1 cellular context compared by ENCODE assay signal in the genomic region with DNA sequence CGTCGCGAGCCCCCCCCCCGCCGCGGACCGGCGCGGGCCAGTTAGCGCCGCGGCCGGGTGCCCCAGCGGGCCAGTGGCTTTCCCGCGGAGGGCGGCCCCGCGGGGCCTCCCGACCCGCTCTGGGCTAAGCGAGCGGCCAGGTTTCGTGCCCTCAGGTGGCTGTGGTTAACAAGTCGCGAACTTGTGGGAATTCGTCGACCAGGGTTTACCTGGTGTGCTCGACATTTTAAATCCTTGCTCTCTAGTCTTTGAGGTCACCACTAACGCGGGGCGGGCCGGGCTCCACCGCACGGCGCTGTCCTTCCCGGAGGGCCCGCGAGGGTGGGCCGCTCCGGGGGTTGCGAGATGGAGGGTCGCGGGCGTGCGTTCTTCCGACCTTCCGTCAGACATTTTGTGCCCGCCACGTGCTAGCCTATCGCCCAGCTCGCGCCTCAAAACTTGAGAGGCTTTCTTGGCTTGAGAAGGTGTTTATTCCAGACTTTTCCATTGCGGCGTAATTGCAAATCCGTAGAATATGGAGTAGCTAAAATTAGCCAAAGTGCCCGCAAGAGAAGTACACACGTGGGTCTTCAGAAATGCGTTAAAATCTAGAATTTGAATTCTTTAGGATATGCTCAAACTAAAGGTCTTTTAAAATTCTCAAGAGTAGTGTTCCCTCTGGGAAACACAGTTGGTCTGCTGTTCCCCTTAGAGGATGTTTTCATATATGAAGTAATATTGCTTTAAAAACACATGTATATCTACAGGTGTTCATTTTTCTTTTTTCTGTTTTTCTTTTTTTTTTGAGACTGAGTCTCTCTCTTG.
A peak's percentile ranks its signal among the peaks of the same experiment; 100 is the strongest.
TF ChIP-seq lines count a peak whose summit lies in the region.

No MANE protein-coding gene starts in this region.

TF ChIP-seq in K562, 482 proteins besides CTCF, POLR2A, EP300 and RAD21 (continued from another document and continues in another):
- TF ChIP-seq, protein P1, sequence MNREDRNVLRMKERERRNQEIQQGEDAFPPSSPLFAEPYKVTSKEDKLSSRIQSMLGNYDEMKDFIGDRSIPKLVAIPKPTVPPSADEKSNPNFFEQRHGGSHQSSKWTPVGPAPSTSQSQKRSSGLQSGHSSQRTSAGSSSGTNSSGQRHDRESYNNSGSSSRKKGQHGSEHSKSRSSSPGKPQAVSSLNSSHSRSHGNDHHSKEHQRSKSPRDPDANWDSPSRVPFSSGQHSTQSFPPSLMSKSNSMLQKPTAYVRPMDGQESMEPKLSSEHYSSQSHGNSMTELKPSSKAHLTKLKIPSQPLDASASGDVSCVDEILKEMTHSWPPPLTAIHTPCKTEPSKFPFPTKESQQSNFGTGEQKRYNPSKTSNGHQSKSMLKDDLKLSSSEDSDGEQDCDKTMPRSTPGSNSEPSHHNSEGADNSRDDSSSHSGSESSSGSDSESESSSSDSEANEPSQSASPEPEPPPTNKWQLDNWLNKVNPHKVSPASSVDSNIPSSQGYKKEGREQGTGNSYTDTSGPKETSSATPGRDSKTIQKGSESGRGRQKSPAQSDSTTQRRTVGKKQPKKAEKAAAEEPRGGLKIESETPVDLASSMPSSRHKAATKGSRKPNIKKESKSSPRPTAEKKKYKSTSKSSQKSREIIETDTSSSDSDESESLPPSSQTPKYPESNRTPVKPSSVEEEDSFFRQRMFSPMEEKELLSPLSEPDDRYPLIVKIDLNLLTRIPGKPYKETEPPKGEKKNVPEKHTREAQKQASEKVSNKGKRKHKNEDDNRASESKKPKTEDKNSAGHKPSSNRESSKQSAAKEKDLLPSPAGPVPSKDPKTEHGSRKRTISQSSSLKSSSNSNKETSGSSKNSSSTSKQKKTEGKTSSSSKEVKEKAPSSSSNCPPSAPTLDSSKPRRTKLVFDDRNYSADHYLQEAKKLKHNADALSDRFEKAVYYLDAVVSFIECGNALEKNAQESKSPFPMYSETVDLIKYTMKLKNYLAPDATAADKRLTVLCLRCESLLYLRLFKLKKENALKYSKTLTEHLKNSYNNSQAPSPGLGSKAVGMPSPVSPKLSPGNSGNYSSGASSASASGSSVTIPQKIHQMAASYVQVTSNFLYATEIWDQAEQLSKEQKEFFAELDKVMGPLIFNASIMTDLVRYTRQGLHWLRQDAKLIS (CRISPR knock-in tag; IDR thresholded peaks at IDR 0.05): peak; percentile 19; the same call in 1 of the 2 replicates
- TF ChIP-seq BRD4 (IDR thresholded peaks at IDR 0.05) (peak; percentile 76), GTF2E2 (tag; IDR thresholded peaks at IDR 0.05) (peak; percentile 80; the same call in 1 of the 2 replicates), HDAC1 (IDR thresholded peaks at IDR 0.05) (peak in 1 of 2 experiments; percentile 24; a peak in 1 of 4 replicates), LCOR (CRISPR knock-in tag; IDR thresholded peaks at IDR 0.05) (peak; percentile 58; the same call in 1 of the 2 replicates), CSDE1 (IDR thresholded peaks at IDR 0.05) (no peak), HIVEP1 (CRISPR knock-in tag; IDR thresholded peaks at IDR 0.05) (0 out of 2 replicates have a peak, but pooled peaks have one; percentile 26), EP400 (IDR thresholded peaks at IDR 0.05) (peak; percentile 90), ZSCAN29 (IDR thresholded peaks at IDR 0.05) (no peak), GATAD2A (IDR thresholded peaks at IDR 0.05) (0 out of 2 replicates have a peak, but pooled peaks have one; percentile 29), SUPT5H (IDR thresholded peaks at IDR 0.05) (peak; percentile 11; the same call in 1 of the 2 replicates), MYBL2 (IDR thresholded peaks at IDR 0.05; ENCODE audit: low read depth) (no peak), MYBL2 (CRISPR knock-in tag; IDR thresholded peaks at IDR 0.05; ENCODE audit: borderline replicate concordance) (no peak; the same call in 1 of the 2 replicates), CBFA2T3 (IDR thresholded peaks at IDR 0.05) (no peak), NFRKB (IDR thresholded peaks at IDR 0.05; ENCODE audit: low read depth) (peak; percentile 91), SRSF3 (IDR thresholded peaks at IDR 0.05; ENCODE audit: insufficient read depth, low read length) (0 out of 2 replicates have a peak, but pooled peaks have one; percentile 49), ZNF717 (CRISPR knock-in tag; IDR thresholded peaks at IDR 0.05) (no peak), CEBPG (CRISPR knock-in tag; IDR thresholded peaks at IDR 0.05) (no peak), CEBPG (tag; conservative IDR thresholded peaks at IDR 0.05 in 1 of 2, IDR thresholded peaks at IDR 0.05 in 1 of 2) (no peak), PCBP1 (IDR thresholded peaks at IDR 0.05; ENCODE audit: low read depth, low read length, poor library complexity, severe bottlenecking) (no peak), ZNF584 (CRISPR knock-in tag; IDR thresholded peaks at IDR 0.05; ENCODE audit: low read depth) (no peak), JUN (IDR thresholded peaks at IDR 0.05; ENCODE audit: borderline replicate concordance, low read depth, low read length) (no peak), JUN (CRISPR knock-in tag; IDR thresholded peaks at IDR 0.05; ENCODE audit: borderline replicate concordance) (peak; percentile 11; the same call in 1 of the 2 replicates), PRPF4 (IDR thresholded peaks at IDR 0.05; ENCODE audit: insufficient read depth, low read depth, low read length, poor library complexity, severe bottlenecking) (peak; percentile 50), ZNF707 (CRISPR knock-in tag; conservative IDR thresholded peaks at IDR 0.05) (no peak), SMARCA5 (IDR thresholded peaks at IDR 0.05) (no peak), NR1H2 (CRISPR knock-in tag; IDR thresholded peaks at IDR 0.05) (no peak), KDM4B (IDR thresholded peaks at IDR 0.05; ENCODE audit: borderline replicate concordance in 2 of 2, low read depth in 1 of 2) (no peak), BMI1 (IDR thresholded peaks at IDR 0.05; ENCODE audit: low read length) (no peak), CBX8 (IDR thresholded peaks at IDR 0.05; ENCODE audit: borderline replicate concordance, extremely low read depth, low read depth, low read length, poor library complexity, severe bottlenecking) (no peak), NCOA2 (IDR thresholded peaks at IDR 0.05; ENCODE audit: partially characterized antibody in 2 of 2) (no peak), POLR2B (IDR thresholded peaks at IDR 0.05; ENCODE audit: low read depth, partially characterized antibody) (peak; percentile 7), NRF1 (conservative IDR thresholded peaks at IDR 0.05 in 1 of 2, IDR thresholded peaks at IDR 0.05 in 1 of 2) (no peak; a peak in 1 of 4 replicates), RFX1 (IDR thresholded peaks at IDR 0.05) (no peak), TEAD1 (CRISPR knock-in tag; IDR thresholded peaks at IDR 0.05) (peak; percentile 48 to 58; a peak in 2 of 4 replicates), ZNF311 (CRISPR knock-in tag; IDR thresholded peaks at IDR 0.05) (0 out of 2 replicates have a peak, but pooled peaks have one; percentile 48), PHTF2 (CRISPR knock-in tag; IDR thresholded peaks at IDR 0.05) (no peak)
- TF ChIP-seq, protein P2, sequence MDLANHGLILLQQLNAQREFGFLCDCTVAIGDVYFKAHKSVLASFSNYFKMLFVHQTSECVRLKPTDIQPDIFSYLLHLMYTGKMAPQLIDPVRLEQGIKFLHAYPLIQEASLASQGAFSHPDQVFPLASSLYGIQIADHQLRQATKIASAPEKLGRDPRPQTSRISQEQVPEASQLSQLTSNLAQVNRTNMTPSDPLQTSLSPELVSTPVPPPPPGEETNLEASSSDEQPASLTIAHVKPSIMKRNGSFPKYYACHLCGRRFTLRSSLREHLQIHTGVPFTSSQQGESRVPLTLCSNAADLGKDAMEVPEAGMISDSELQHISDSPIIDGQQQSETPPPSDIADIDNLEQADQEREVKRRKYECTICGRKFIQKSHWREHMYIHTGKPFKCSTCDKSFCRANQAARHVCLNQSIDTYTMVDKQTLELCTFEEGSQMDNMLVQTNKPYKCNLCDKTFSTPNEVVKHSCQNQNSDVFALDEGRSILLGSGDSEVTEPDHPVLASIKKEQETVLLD (IDR thresholded peaks at IDR 0.05): no peak
- TF ChIP-seq, protein P3, sequence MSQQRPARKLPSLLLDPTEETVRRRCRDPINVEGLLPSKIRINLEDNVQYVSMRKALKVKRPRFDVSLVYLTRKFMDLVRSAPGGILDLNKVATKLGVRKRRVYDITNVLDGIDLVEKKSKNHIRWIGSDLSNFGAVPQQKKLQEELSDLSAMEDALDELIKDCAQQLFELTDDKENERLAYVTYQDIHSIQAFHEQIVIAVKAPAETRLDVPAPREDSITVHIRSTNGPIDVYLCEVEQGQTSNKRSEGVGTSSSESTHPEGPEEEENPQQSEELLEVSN (IDR thresholded peaks at IDR 0.05; ENCODE audit: borderline replicate concordance in 1 of 2, extremely low read depth in 1 of 2, insufficient read depth in 1 of 2, insufficient read length in 1 of 2, low read depth in 1 of 2, low read length in 1 of 2, poor library complexity in 1 of 2, severe bottlenecking in 1 of 2): peak; percentile 65 to 82
- TF ChIP-seq, protein P4, sequence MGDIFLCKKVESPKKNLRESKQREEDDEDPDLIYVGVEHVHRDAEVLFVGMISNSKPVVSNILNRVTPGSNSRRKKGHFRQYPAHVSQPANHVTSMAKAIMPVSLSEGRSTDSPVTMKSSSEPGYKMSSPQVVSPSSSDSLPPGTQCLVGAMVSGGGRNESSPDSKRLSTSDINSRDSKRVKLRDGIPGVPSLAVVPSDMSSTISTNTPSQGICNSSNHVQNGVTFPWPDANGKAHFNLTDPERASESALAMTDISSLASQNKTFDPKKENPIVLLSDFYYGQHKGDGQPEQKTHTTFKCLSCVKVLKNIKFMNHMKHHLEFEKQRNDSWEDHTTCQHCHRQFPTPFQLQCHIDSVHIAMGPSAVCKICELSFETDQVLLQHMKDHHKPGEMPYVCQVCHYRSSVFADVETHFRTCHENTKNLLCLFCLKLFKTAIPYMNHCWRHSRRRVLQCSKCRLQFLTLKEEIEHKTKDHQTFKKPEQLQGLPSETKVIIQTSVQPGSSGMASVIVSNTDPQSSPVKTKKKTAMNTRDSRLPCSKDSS (IDR thresholded peaks at IDR 0.05; ENCODE audit: low read depth, partially characterized antibody): no peak
- TF ChIP-seq, protein P5, sequence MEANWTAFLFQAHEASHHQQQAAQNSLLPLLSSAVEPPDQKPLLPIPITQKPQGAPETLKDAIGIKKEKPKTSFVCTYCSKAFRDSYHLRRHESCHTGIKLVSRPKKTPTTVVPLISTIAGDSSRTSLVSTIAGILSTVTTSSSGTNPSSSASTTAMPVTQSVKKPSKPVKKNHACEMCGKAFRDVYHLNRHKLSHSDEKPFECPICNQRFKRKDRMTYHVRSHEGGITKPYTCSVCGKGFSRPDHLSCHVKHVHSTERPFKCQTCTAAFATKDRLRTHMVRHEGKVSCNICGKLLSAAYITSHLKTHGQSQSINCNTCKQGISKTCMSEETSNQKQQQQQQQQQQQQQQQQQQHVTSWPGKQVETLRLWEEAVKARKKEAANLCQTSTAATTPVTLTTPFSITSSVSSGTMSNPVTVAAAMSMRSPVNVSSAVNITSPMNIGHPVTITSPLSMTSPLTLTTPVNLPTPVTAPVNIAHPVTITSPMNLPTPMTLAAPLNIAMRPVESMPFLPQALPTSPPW (CRISPR knock-in tag; IDR thresholded peaks at IDR 0.05): no peak
- TF ChIP-seq, protein P6, sequence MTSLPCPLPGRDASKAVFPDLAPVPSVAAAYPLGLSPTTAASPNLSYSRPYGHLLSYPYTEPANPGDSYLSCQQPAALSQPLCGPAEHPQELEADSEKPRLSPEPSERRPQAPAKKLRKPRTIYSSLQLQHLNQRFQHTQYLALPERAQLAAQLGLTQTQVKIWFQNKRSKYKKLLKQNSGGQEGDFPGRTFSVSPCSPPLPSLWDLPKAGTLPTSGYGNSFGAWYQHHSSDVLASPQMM (CRISPR knock-in tag; IDR thresholded peaks at IDR 0.05): no peak
- TF ChIP-seq, protein P7, sequence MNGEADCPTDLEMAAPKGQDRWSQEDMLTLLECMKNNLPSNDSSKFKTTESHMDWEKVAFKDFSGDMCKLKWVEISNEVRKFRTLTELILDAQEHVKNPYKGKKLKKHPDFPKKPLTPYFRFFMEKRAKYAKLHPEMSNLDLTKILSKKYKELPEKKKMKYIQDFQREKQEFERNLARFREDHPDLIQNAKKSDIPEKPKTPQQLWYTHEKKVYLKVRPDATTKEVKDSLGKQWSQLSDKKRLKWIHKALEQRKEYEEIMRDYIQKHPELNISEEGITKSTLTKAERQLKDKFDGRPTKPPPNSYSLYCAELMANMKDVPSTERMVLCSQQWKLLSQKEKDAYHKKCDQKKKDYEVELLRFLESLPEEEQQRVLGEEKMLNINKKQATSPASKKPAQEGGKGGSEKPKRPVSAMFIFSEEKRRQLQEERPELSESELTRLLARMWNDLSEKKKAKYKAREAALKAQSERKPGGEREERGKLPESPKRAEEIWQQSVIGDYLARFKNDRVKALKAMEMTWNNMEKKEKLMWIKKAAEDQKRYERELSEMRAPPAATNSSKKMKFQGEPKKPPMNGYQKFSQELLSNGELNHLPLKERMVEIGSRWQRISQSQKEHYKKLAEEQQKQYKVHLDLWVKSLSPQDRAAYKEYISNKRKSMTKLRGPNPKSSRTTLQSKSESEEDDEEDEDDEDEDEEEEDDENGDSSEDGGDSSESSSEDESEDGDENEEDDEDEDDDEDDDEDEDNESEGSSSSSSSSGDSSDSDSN (IDR thresholded peaks at IDR 0.05; ENCODE audit: borderline replicate concordance in 1 of 2, low read depth in 2 of 2, low read length in 2 of 2): no peak
- TF ChIP-seq, protein P8, sequence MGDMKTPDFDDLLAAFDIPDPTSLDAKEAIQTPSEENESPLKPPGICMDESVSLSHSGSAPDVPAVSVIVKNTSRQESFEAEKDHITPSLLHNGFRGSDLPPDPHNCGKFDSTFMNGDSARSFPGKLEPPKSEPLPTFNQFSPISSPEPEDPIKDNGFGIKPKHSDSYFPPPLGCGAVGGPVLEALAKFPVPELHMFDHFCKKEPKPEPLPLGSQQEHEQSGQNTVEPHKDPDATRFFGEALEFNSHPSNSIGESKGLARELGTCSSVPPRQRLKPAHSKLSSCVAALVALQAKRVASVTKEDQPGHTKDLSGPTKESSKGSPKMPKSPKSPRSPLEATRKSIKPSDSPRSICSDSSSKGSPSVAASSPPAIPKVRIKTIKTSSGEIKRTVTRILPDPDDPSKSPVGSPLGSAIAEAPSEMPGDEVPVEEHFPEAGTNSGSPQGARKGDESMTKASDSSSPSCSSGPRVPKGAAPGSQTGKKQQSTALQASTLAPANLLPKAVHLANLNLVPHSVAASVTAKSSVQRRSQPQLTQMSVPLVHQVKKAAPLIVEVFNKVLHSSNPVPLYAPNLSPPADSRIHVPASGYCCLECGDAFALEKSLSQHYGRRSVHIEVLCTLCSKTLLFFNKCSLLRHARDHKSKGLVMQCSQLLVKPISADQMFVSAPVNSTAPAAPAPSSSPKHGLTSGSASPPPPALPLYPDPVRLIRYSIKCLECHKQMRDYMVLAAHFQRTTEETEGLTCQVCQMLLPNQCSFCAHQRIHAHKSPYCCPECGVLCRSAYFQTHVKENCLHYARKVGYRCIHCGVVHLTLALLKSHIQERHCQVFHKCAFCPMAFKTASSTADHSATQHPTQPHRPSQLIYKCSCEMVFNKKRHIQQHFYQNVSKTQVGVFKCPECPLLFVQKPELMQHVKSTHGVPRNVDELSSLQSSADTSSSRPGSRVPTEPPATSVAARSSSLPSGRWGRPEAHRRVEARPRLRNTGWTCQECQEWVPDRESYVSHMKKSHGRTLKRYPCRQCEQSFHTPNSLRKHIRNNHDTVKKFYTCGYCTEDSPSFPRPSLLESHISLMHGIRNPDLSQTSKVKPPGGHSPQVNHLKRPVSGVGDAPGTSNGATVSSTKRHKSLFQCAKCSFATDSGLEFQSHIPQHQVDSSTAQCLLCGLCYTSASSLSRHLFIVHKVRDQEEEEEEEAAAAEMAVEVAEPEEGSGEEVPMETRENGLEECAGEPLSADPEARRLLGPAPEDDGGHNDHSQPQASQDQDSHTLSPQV (IDR thresholded peaks at IDR 0.05): peak; percentile 96
- TF ChIP-seq, protein P9, sequence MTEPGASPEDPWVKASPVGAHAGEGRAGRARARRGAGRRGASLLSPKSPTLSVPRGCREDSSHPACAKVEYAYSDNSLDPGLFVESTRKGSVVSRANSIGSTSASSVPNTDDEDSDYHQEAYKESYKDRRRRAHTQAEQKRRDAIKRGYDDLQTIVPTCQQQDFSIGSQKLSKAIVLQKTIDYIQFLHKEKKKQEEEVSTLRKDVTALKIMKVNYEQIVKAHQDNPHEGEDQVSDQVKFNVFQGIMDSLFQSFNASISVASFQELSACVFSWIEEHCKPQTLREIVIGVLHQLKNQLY (CRISPR knock-in tag; conservative IDR thresholded peaks at IDR 0.05): no peak
